8 cellular contexts compared by ENCODE assay signal in genomic region chr20:35698298-35699126, GRCh38. TPM values are rescaled to one million over a fixed set of nuclear protein-coding genes. Genes with fewer than 3 reads are reported as not detected.
A peak's percentile ranks its signal among the peaks of the same experiment; 100 is the strongest.
DNase-seq lines count a peak whose midpoint lies in the region; ATAC-seq and TF ChIP-seq lines count a peak whose summit lies in the region.

No MANE protein-coding gene starts in this region.

- H3K4me1 ChIP-seq in BLaER1 treated with 17β-estradiol and CSF1 and Interleukin-3, amounts not matched to agents 10 nM and 100 nM = peaks cover 28 to 46% (median 33%) of the 10 kb centered on the region in 10 experiments
- H3K4me1 ChIP-seq in IMR-90 (ENCODE audit: control insufficient read depth, insufficient read depth, low read length) (peaks cover 5% of the 10 kb centered on the region), right atrium auricular region (peaks cover 0 to 26% of the 10 kb centered on the region in 2 donors), sigmoid colon (peaks cover 0 to 28% (median 24%) of the 10 kb centered on the region in 4 donors)

- peaks cover 26 to 66% of the 10 kb centered on the region in 2 experiments for H3K79me1 ChIP-seq in IMR-90 (ENCODE audit: low read depth in 1 of 2, low read length in 2 of 2)

- peak overlapping the region; percentile 52 for H3K4ac ChIP-seq in IMR-90 (ENCODE audit: low read depth, low read length)

- peak overlapping the region; percentile 13; the same call in 1 of the 2 replicates for H3K56ac ChIP-seq in IMR-90 (ENCODE audit: extremely low read depth, insufficient read depth, low read length)

- H3K36me3 Mint-ChIP-seq in activated naive CD4-positive, alpha-beta T cell treated with anti-CD3 and anti-CD28 coated beads, Interleukin-2, amount 50 U/mL, for 72 hours = peaks cover 20 to 27% of the 10 kb centered on the region in 2 donors

- H2BK5ac ChIP-seq in IMR-90 (ENCODE audit: low read depth, low read length, poor library complexity, severe bottlenecking) = no peak overlapping the region

- dilution Hi-C loops in IMR-90 (cut with HindIII; ENCODE audit: low sequenced_read_pairs, unreplicated experiment) = no loop called here

- intact Hi-C loops in IMR-90 (cut with micrococcal nuclease) = loop anchor here (2.0 to 5.0 kb wide), 2 partner anchors 186 to 254 kb away; partner anchors contain the start of gene SCAND1
- intact Hi-C loops in sigmoid colon (cut with DNase I) = loop anchor here (2.0 to 10.0 kb wide), 4 partner anchors 81 to 234 kb away; partner anchors contain the start of genes ERGIC3 and SPAG4

- H2BK20ac ChIP-seq in IMR-90 (ENCODE audit: low read depth, low read length) = no peak overlapping the region

- peaks cover 11% of the 10 kb centered on the region for H3K9me1 ChIP-seq in IMR-90 (ENCODE audit: insufficient read depth, low read length)

- peak overlapping the region; percentile 97 for H2AK9ac ChIP-seq in IMR-90 (replicated peaks; ENCODE audit: low read depth, low read length, poor library complexity)

- DNase-seq in IMR-90 = no peak
- no peak for DNase-seq in activated naive CD4-positive, alpha-beta T cell treated with anti-CD3 and anti-CD28 coated beads, Interleukin-2, amount 50 U/mL, for 72 hours (ENCODE audit: low spot score in 2 of 2)
- peak; percentile 55 for DNase-seq in right atrium auricular region (ENCODE audit: low spot score)
- peak; percentile 53 for DNase-seq in sigmoid colon
- DNase-seq in superior temporal gyrus (ENCODE audit: extremely low spot score) = no peak

- ATAC-seq in GM19395 (IDR thresholded peaks at IDR 0.05; ENCODE audit: unreplicated experiment) (peak; percentile 33), IMR-90 (ENCODE audit: low read depth) (peak; percentile 40), GM18519 (IDR thresholded peaks at IDR 0.05; ENCODE audit: low FRiP score, unreplicated experiment) (no peak)
- peak; percentile 43 to 56 for ATAC-seq in activated naive CD4-positive, alpha-beta T cell treated with anti-CD3 and anti-CD28 coated beads, Interleukin-2, amount 50 U/mL, for 72 hours

- peaks cover 33 to 41% (median 36%) of the 10 kb centered on the region in 11 experiments; a peak in 21 of 22 replicates for H4K20me1 ChIP-seq in BLaER1 treated with 17β-estradiol and CSF1 and Interleukin-3, amounts not matched to agents 10 nM and 100 nM
- peaks cover 17% of the 10 kb centered on the region for H4K20me1 ChIP-seq in IMR-90 (ENCODE audit: insufficient read depth, low read length)

- H3K18ac ChIP-seq in IMR-90 (ENCODE audit: low read depth, low read length) = no peak overlapping the region

- peak in 1 of 4 donors; percentile 2 for TF ChIP-seq EP300 in sigmoid colon (IDR thresholded peaks at IDR 0.05)

- no peaks in the 10 kb centered on the region for H3K27me3 ChIP-seq in BLaER1 treated with 17β-estradiol and CSF1 and Interleukin-3, amounts not matched to agents 10 nM and 100 nM
- H3K27me3 ChIP-seq in IMR-90 (ENCODE audit: control insufficient read depth, insufficient read depth, low read length) = no peaks in the 10 kb centered on the region
- no peaks in the 10 kb centered on the region for H3K27me3 ChIP-seq in right atrium auricular region
- no peaks in the 10 kb centered on the region for H3K27me3 ChIP-seq in sigmoid colon

- peak overlapping the region; percentile 14; the same call in 1 of the 2 replicates for H2BK120ac ChIP-seq in IMR-90 (ENCODE audit: low read depth, low read length)

- H3K9ac ChIP-seq in BLaER1 treated with 17β-estradiol and CSF1 and Interleukin-3, amounts not matched to agents 10 nM and 100 nM = peak overlapping the region; percentile 85 to 97 (median 92)
- H3K9ac ChIP-seq in IMR-90 (ENCODE audit: low read depth, low read length) = peak overlapping the region; percentile 44

- H3K4me2 ChIP-seq in BLaER1 treated with 17β-estradiol and CSF1 and Interleukin-3, amounts not matched to agents 10 nM and 100 nM = peak overlapping the region; percentile 79 to 98 (median 92)
- H3K4me2 ChIP-seq in IMR-90 (ENCODE audit: low read depth, low read length) = peak overlapping the region; percentile 98

- no peak for TF ChIP-seq POLR2A in IMR-90 (IDR thresholded peaks at IDR 0.05; ENCODE audit: low read depth, low read length)
- TF ChIP-seq POLR2A in sigmoid colon (IDR thresholded peaks at IDR 0.05) = no peak

- H3K4me3 ChIP-seq in BLaER1 treated with 17β-estradiol and CSF1 and Interleukin-3, amounts not matched to agents 10 nM and 100 nM = peak overlapping the region; percentile 73 to 94 (median 82)
- H3K4me3 ChIP-seq in IMR-90 (ENCODE audit: insufficient read depth, low read depth, low read length) (peak overlapping the region; percentile 73), right atrium auricular region (peak overlapping the region; percentile 84 to 90), sigmoid colon (peak overlapping the region; percentile 78 to 93 (median 90))

- no peaks in the 10 kb centered on the region for H3K9me3 Mint-ChIP-seq in activated naive CD4-positive, alpha-beta T cell treated with anti-CD3 and anti-CD28 coated beads, Interleukin-2, amount 50 U/mL, for 72 hours

- peak overlapping the region; percentile 94 for H2AFZ ChIP-seq in IMR-90 (replicated peaks; ENCODE audit: low read length, poor library complexity)

- peaks cover 34 to 66% (median 56%) of the 10 kb centered on the region in 11 experiments for H3K36me3 ChIP-seq in BLaER1 treated with 17β-estradiol and CSF1 and Interleukin-3, amounts not matched to agents 10 nM and 100 nM
- H3K36me3 ChIP-seq in IMR-90 (ENCODE audit: control insufficient read depth, insufficient read depth, low read length) = peaks cover 25% of the 10 kb centered on the region
- H3K36me3 ChIP-seq in right atrium auricular region = peaks cover 46% of the 10 kb centered on the region
- H3K36me3 ChIP-seq in sigmoid colon = peaks cover 12 to 53% (median 12%) of the 10 kb centered on the region in 4 donors

- 2% methylated on average over 21 of the region's 37 CpGs; no CpG with 5 or more reads in 1 of the 2 experiments for WGBS in IMR-90 (ENCODE audit: extremely low coverage in 2 of 2, insufficient read length in 1 of 2), 2 experiments
- 6 to 8% methylated on average over 37 of the region's 37 CpGs for WGBS in sigmoid colon, 2 donors

- H4K91ac ChIP-seq in IMR-90 (ENCODE audit: insufficient read depth, low read depth, low read length) = peak overlapping the region; percentile 54

- TF ChIP-seq CTCF in IMR-90 (conservative IDR thresholded peaks at IDR 0.05; ENCODE audit: low read depth, low read length) (no peak), right atrium auricular region (IDR thresholded peaks at IDR 0.05) (no peak), sigmoid colon (IDR thresholded peaks at IDR 0.05) (no peak)

- H3K9me3 ChIP-seq in BLaER1 treated with 17β-estradiol and CSF1 and Interleukin-3, amounts not matched to agents 10 nM and 100 nM (replicated peaks in 1 of 11) = no peaks in the 10 kb centered on the region
- no peaks in the 10 kb centered on the region for H3K9me3 ChIP-seq in IMR-90 (ENCODE audit: control insufficient read depth, insufficient read depth, low read length)
- no peaks in the 10 kb centered on the region for H3K9me3 ChIP-seq in right atrium auricular region
- no peaks in the 10 kb centered on the region for H3K9me3 ChIP-seq in sigmoid colon

- H2BK15ac ChIP-seq in IMR-90 (ENCODE audit: low read depth, low read length) = no peak overlapping the region

- H3K27ac ChIP-seq in BLaER1 treated with 17β-estradiol and CSF1 and Interleukin-3, amounts not matched to agents 10 nM and 100 nM = peak overlapping the region; percentile 77 to 93 (median 88); a peak in 21 of 22 replicates
- H3K27ac ChIP-seq in IMR-90 (ENCODE audit: insufficient read depth, low read length) (peak overlapping the region; percentile 22), right atrium auricular region (peak overlapping the region; percentile 91 to 95), sigmoid colon (peak overlapping the region; percentile 87 to 92 (median 90))

- H4K5ac ChIP-seq in IMR-90 (ENCODE audit: low read depth, low read length) = peak overlapping the region; percentile 35

- H3K23ac ChIP-seq in IMR-90 (ENCODE audit: low read depth, low read length) = peak overlapping the region; percentile 95

- no TSS peak for BruUV-seq in IMR-90 (replicated peaks; lab: Mats Ljungman, UMichigan)

- CTCF ChIA-PET in IMR-90 (lab: Yijun Ruan, JAX) = no interaction called here

- peak overlapping the region; percentile 22; the same call in 1 of the 2 replicates for H2AK5ac ChIP-seq in IMR-90 (ENCODE audit: low read depth, low read length)

- in situ Hi-C loops in IMR-90 (cut with MboI; ENCODE audit: low sequenced_read_pairs) = no loop called here

- POLR2A ChIA-PET in IMR-90 (lab: Charles Lee; ENCODE audit: unreplicated experiment) = no interaction called here

- peak overlapping the region; percentile 98 for H3K27ac Mint-ChIP-seq in activated naive CD4-positive, alpha-beta T cell treated with anti-CD3 and anti-CD28 coated beads, Interleukin-2, amount 50 U/mL, for 72 hours

- H4K8ac ChIP-seq in IMR-90 (ENCODE audit: low read depth in 2 of 2, low read length in 2 of 2) = peak overlapping the region; percentile 86 to 90

- peak overlapping the region; percentile 87 for H3K14ac ChIP-seq in IMR-90 (replicated peaks; ENCODE audit: low read depth, low read length)

- TF ChIP-seq RAD21 in IMR-90 (IDR thresholded peaks at IDR 0.05; ENCODE audit: low read length) = no peak

RNA-seq across cellular contexts. Expression of gene NFS1, which starts 0.6 kb away (rescaled TPM):
- total RNA-seq in IMR-90 (2012; rRNA removed) (11.4 and 16.5 TPM in 2 replicates), right atrium auricular region (10 to 100 TPM; 24.6 to 38.7 TPM), sigmoid colon (10 to 100 TPM; 25.2 to 39.2 (median 32.3) TPM)
- polyA plus RNA-seq in IMR-90 (2012; rRNA removed) (31.4 and 35.6 TPM in 2 replicates), sigmoid colon (10 to 100 TPM; 19.0 to 29.8 (median 19.2) TPM)
- 29.4 and 47.8 TPM in 2 replicates for polyA plus RNA-seq in IMR-90 (2012; cell fraction: cytosol; rRNA removed)
- polyA plus RNA-seq in IMR-90 (2012; cell fraction: nucleus; rRNA removed; ENCODE audit: low replicate concordance) = 35.0 and 47.5 TPM in 2 replicates
- 10 to 100 TPM; 48.5 to 50.1 TPM for total RNA-seq in activated naive CD4-positive, alpha-beta T cell treated with anti-CD3 and anti-CD28 coated beads, Interleukin-2, amount 50 U/mL, for 72 hours

RNA-seq across cellular contexts. Expression of gene ROMO1, which starts 0.7 kb away (rescaled TPM):
- total RNA-seq in IMR-90 (2012; rRNA removed) = 223 and 397 TPM in 2 replicates
- 555 and 601 TPM in 2 replicates for polyA plus RNA-seq in IMR-90 (2012; rRNA removed)
- 1,487 and 2,019 TPM in 2 replicates for polyA plus RNA-seq in IMR-90 (2012; cell fraction: cytosol; rRNA removed)
- 350 and 360 TPM in 2 replicates for polyA plus RNA-seq in IMR-90 (2012; cell fraction: nucleus; rRNA removed; ENCODE audit: low replicate concordance)
- 100 to 1,000 TPM; 111 to 120 TPM for total RNA-seq in activated naive CD4-positive, alpha-beta T cell treated with anti-CD3 and anti-CD28 coated beads, Interleukin-2, amount 50 U/mL, for 72 hours
- 100 to 1,000 TPM; 263 to 409 TPM for total RNA-seq in right atrium auricular region
- 100 to 1,000 TPM; 206 to 512 (median 398) TPM for total RNA-seq in sigmoid colon
- 100 to 1,000 TPM; 332 to 621 (median 592) TPM for polyA plus RNA-seq in sigmoid colon

RNA-seq across cellular contexts. Expression of gene CPNE1, which starts 33.8 kb away (rescaled TPM):
- 141 and 163 TPM in 2 replicates for total RNA-seq in IMR-90 (2012; rRNA removed)
- 165 and 189 TPM in 2 replicates for polyA plus RNA-seq in IMR-90 (2012; rRNA removed)
- 158 and 268 TPM in 2 replicates for polyA plus RNA-seq in IMR-90 (2012; cell fraction: cytosol; rRNA removed)
- polyA plus RNA-seq in IMR-90 (2012; cell fraction: nucleus; rRNA removed; ENCODE audit: low replicate concordance) = 564 and 652 TPM in 2 replicates
- 100 to 1,000 TPM; 332 to 352 TPM for total RNA-seq in activated naive CD4-positive, alpha-beta T cell treated with anti-CD3 and anti-CD28 coated beads, Interleukin-2, amount 50 U/mL, for 72 hours
- total RNA-seq in right atrium auricular region = 10 to 100 TPM; 39.2 to 60.4 TPM
- 100 to 1,000 TPM in 2 of 4 donors, 10 to 100 TPM in 2; 56.5 to 156 (median 90.1) TPM for total RNA-seq in sigmoid colon
- 100 to 1,000 TPM in 1 of 3 donors, 10 to 100 TPM in 2; 71.5 to 118 (median 76.8) TPM for polyA plus RNA-seq in sigmoid colon

RNA-seq across cellular contexts. Expression of gene RBM12, which starts 33.8 kb away (rescaled TPM):
- total RNA-seq in IMR-90 (2012; rRNA removed) = 65.8 and 69.4 TPM in 2 replicates
- 44.7 and 51.2 TPM in 2 replicates for polyA plus RNA-seq in IMR-90 (2012; rRNA removed)
- 10.9 and 21.0 TPM in 2 replicates for polyA plus RNA-seq in IMR-90 (2012; cell fraction: cytosol; rRNA removed)
- polyA plus RNA-seq in IMR-90 (2012; cell fraction: nucleus; rRNA removed; ENCODE audit: low replicate concordance) = 47.0 and 117 TPM in 2 replicates
- 100 to 1,000 TPM; 110 to 116 TPM for total RNA-seq in activated naive CD4-positive, alpha-beta T cell treated with anti-CD3 and anti-CD28 coated beads, Interleukin-2, amount 50 U/mL, for 72 hours
- 10 to 100 TPM; 18.4 to 20.9 TPM for total RNA-seq in right atrium auricular region
- 10 to 100 TPM; 24.6 to 26.4 (median 25.7) TPM for total RNA-seq in sigmoid colon
- 10 to 100 TPM; 10.2 to 23.1 (median 12.0) TPM for polyA plus RNA-seq in sigmoid colon

RNA-seq across cellular contexts. Expression of gene RBM39, which starts 43.5 kb away (rescaled TPM):
- total RNA-seq in IMR-90 (2012; rRNA removed) (166 and 280 TPM in 2 replicates), right atrium auricular region (100 to 1,000 TPM; 106 to 112 TPM), sigmoid colon (100 to 1,000 TPM; 281 to 408 (median 296) TPM)
- polyA plus RNA-seq in IMR-90 (2012; rRNA removed) (74.3 and 106 TPM in 2 replicates), sigmoid colon (100 to 1,000 TPM in 1 of 3 donors, 10 to 100 TPM in 2; 68.2 to 166 (median 94.9) TPM)
- polyA plus RNA-seq in IMR-90 (2012; cell fraction: cytosol; rRNA removed) = 15.4 and 18.4 TPM in 2 replicates
- 124 and 726 TPM in 2 replicates for polyA plus RNA-seq in IMR-90 (2012; cell fraction: nucleus; rRNA removed; ENCODE audit: low replicate concordance)
- 100 to 1,000 TPM; 343 to 380 TPM for total RNA-seq in activated naive CD4-positive, alpha-beta T cell treated with anti-CD3 and anti-CD28 coated beads, Interleukin-2, amount 50 U/mL, for 72 hours

Comparison
In these comparisons a context has a peak if more than half of its experiments do, and no peak if none do; other contexts are left out.
1. H3K27ac ChIP-seq: peak in every context shown above with its lines; median percentile 93 in right atrium auricular region; 90 in sigmoid colon; 88 in BLaER1 treated with 17β-estradiol and CSF1 and Interleukin-3, amounts not matched to agents 10 nM and 100 nM; 22 in IMR-90.
2. DNase-seq: peak in right atrium auricular region (single experiment) and sigmoid colon (single experiment); none in IMR-90 (single experiment), activated naive CD4-positive, alpha-beta T cell treated with anti-CD3 and anti-CD28 coated beads, Interleukin-2, amount 50 U/mL, for 72 hours (0 of 2) and superior temporal gyrus (single experiment).
3. Peak in every context shown above with its lines, with median percentiles within 50 percentile points of each other: H3K4me3 ChIP-seq.